In genomic region chr4:93771640-93772411, GRCh38 we compare ENCODE assay signal across 23 cellular contexts. TPM values are rescaled to one million over a fixed set of nuclear protein-coding genes. Genes with fewer than 3 reads are reported as not detected.
DNase-seq lines count a peak whose midpoint lies in the region; ATAC-seq and TF ChIP-seq lines count a peak whose summit lies in the region.
"Had no signal": no experiment of that assay in that cellular context is flagged by ENCODE, and none has a peak within 500 bp of the region (broad histone marks: within the 10 kb centered on the region; RNA-seq: fewer than 3 reads in every experiment).

No MANE protein-coding gene starts in this region.

- no peaks in the 10 kb centered on the region for H3K79me2 ChIP-seq in OCI-LY3 (ENCODE audit: low read length)

- H3K36me3 ChIP-seq in OCI-LY3 (replicated peaks; ENCODE audit: low read depth, low read length) (no peaks in the 10 kb centered on the region), upper lobe of right lung (no peaks in the 10 kb centered on the region), left ventricle myocardium inferior (no peaks in the 10 kb centered on the region)
- H3K36me3 ChIP-seq: MG63 had no signal

- peaks cover 8% of the 10 kb centered on the region; the same call in 1 of the 2 replicates for H3K4me1 ChIP-seq in OCI-LY3 (ENCODE audit: low read length)
- no peaks in the 10 kb centered on the region for H3K4me1 ChIP-seq in upper lobe of right lung
- H3K4me1 ChIP-seq in left ventricle myocardium inferior: no peaks in the 10 kb centered on the region

- no peak overlapping the region for H3K27ac ChIP-seq in OCI-LY3 (ENCODE audit: low read length)
- no peak overlapping the region for H3K27ac ChIP-seq in upper lobe of right lung
- no peak overlapping the region for H3K27ac ChIP-seq in left ventricle myocardium inferior (replicated peaks)

- H3K27me3 ChIP-seq in OCI-LY3 (ENCODE audit: low read depth, low read length) (no peaks in the 10 kb centered on the region), upper lobe of right lung (no peaks in the 10 kb centered on the region), left ventricle myocardium inferior (ENCODE audit: low read depth) (no peaks in the 10 kb centered on the region)
- H3K27me3 ChIP-seq: MG63 had no signal

- peak overlapping the region; percentile 37 for H3K4me2 ChIP-seq in OCI-LY3 (ENCODE audit: low read length)

- peak; percentile 47 for ATAC-seq in upper lobe of right lung
- ATAC-seq: left cardiac atrium, WTC11 had no signal

- H3K9me3 ChIP-seq in OCI-LY3 (ENCODE audit: insufficient read depth, low read length) (no peaks in the 10 kb centered on the region), upper lobe of right lung (no peaks in the 10 kb centered on the region), left ventricle myocardium inferior (replicated peaks) (no peaks in the 10 kb centered on the region)
- H3K9me3 ChIP-seq: MG63 had no signal

- no peak overlapping the region for H2AFZ ChIP-seq in OCI-LY3 (ENCODE audit: low read depth, low read length)

- intact Hi-C loops in upper lobe of right lung (cut with DNase I) (no loop called here), left ventricle myocardium inferior (cut with micrococcal nuclease) (no loop called here)

- DNase-seq in NCI-H748 (lab: John Stamatoyannopoulos, UW; ENCODE audit: unreplicated experiment): peak; percentile 30
- DNase-seq in NCI-H748 treated with DMSO at 0.1 percent for 48 hours (lab: John Stamatoyannopoulos, UW): no peak
- peak; percentile 52 for DNase-seq in glomerular visceral epithelial cell (ENCODE audit: extremely low spot score)
- no peak for DNase-seq in upper lobe of right lung
- DNase-seq in NCI-H345 (lab: John Stamatoyannopoulos, UW): no peak
- no peak for DNase-seq in left ventricle myocardium inferior
- no peak for DNase-seq in cortex of kidney (lab: John Stamatoyannopoulos, UW)
- DNase-seq: activated CD4-positive, alpha-beta T cell treated with anti-CD3 and anti-CD28 coated beads, Interleukin-2, amount 50 U/mL, for 48 hours; activated naive CD4-positive, alpha-beta T cell; amniotic stem cell; GOT3; left cardiac atrium; MG63; NCI-H1694; stimulated activated CD4-positive, alpha-beta T cell treated with anti-CD3 and anti-CD28 coated beads, Interleukin-4, amount 100 ng/mL, for 4 hours; T-helper 2 cell had no signal

- no peaks in the 10 kb centered on the region for H4K20me1 ChIP-seq in OCI-LY3 (ENCODE audit: insufficient read depth, low read length)

- TF ChIP-seq CTCF in OCI-LY3 (IDR thresholded peaks at IDR 0.05; ENCODE audit: low read depth, low read length): no peak
- TF ChIP-seq CTCF in upper lobe of right lung (IDR thresholded peaks at IDR 0.05): no peak
- TF ChIP-seq CTCF in left ventricle myocardium inferior (IDR thresholded peaks at IDR 0.05; ENCODE audit: borderline replicate concordance): no peak

- no peak overlapping the region for H3K9ac ChIP-seq in OCI-LY3 (ENCODE audit: low read length)

- no peak overlapping the region for H3K4me3 ChIP-seq in OCI-LY3 (ENCODE audit: low read length)
- no peak overlapping the region for H3K4me3 ChIP-seq in upper lobe of right lung
- no peak overlapping the region for H3K4me3 ChIP-seq in left ventricle myocardium inferior
- H3K4me3 ChIP-seq: MG63 had no signal

RNA-seq across cellular contexts. Expression of gene ATOH1, which starts 56.7 kb away (rescaled TPM):
- not detected for total RNA-seq in upper lobe of right lung
- total RNA-seq in left ventricle myocardium inferior: not detected
- total RNA-seq: A673, dermis microvascular lymphatic vessel endothelial cell, frontal cortex, left cardiac atrium, mesenteric fat pad, progenitor cell of endocrine pancreas had no signal

Comparison
In these comparisons a context has a peak if more than half of its experiments do, and no peak if none do; other contexts are left out.
1. DNase-seq: peak in NCI-H748 (single experiment) and glomerular visceral epithelial cell (single experiment); none in NCI-H748 treated with DMSO at 0.1 percent for 48 hours (single experiment), upper lobe of right lung (single experiment), NCI-H345 (single experiment), left ventricle myocardium inferior (single experiment) and cortex of kidney (single experiment).